Comparison of ENCODE assay signal across 23 cellular contexts in the genomic region with DNA sequence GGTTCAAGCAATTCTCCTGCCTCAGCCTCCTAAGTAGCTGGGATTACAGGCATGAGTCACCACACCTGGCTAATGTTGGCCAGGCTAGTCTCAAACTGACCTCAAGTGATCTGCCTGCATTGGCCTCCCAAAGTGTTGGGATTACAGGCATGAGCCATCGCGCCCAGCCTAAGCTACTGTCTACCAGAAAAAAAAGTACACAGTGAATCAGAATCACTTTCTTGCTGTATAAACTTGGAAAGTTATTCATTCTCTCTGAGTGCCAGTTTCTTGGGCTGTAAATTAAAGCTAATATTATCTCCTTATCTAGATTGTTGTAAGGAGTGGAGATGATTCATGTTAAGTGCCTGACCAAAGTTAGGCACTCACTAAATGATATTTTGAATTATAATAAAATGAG.
A peak's percentile ranks its signal among the peaks of the same experiment; 100 is the strongest.
DNase-seq lines count a peak whose midpoint lies in the region; ATAC-seq, FAIRE-seq and TF ChIP-seq lines count a peak whose summit lies in the region.
"Had no signal": no experiment of that assay in that cellular context is flagged by ENCODE, and none has a peak within 500 bp of the region (broad histone marks: within the 10 kb centered on the region; RNA-seq: fewer than 3 reads in every experiment).

No MANE protein-coding gene starts in this region.

- H3K27ac Mint-ChIP-seq in astrocyte (ENCODE audit: unreplicated experiment): no peak overlapping the region
- no peak overlapping the region for H3K27ac Mint-ChIP-seq in activated T-helper 1 cell treated with anti-CD3 and anti-CD28 coated beads, Interleukin-12 subunit alpha, Interleukin-12 subunit beta, Interleukin-2, Interleukin-4 antibody, amounts not matched to agents 30 ng/mL and 10 ng/mL and 1 ng/mL, durations not matched to agents 14 hours and 24 hours and 36 hours
- H3K27ac Mint-ChIP-seq in stimulated activated naive CD8-positive, alpha-beta T cell treated with anti-CD3 and anti-CD28 coated beads, Interleukin-15, amount 100 ng/mL, for 72 hours: no peak overlapping the region
- H3K27ac Mint-ChIP-seq: activated CD4-positive, alpha-beta T cell treated with anti-CD3 and anti-CD28 coated beads, Interleukin-2, amount 10 ng/mL, durations not matched to agents 7 days and 5 days; CD4-positive, CD25-positive, alpha-beta regulatory T cell; endodermal cell; type B pancreatic cell had no signal

- H3K27me3 ChIP-seq in astrocyte (ENCODE audit: insufficient read depth, low read length): no peaks in the 10 kb centered on the region
- H3K27me3 ChIP-seq: right atrium auricular region had no signal

- in situ Hi-C loops in KBM-7 (cut with MboI; ENCODE audit: low pct_unique_long_range_greater_than_20kb, low sequenced_read_pairs): no loop called here

- no peak overlapping the region for H3K4me3 Mint-ChIP-seq in astrocyte (ENCODE audit: unreplicated experiment)
- no peak overlapping the region for H3K4me3 Mint-ChIP-seq in activated T-helper 1 cell treated with anti-CD3 and anti-CD28 coated beads, Interleukin-12 subunit alpha, Interleukin-12 subunit beta, Interleukin-2, Interleukin-4 antibody, amounts not matched to agents 30 ng/mL and 10 ng/mL and 1 ng/mL, durations not matched to agents 14 hours and 24 hours and 36 hours
- no peak overlapping the region for H3K4me3 Mint-ChIP-seq in stimulated activated naive CD8-positive, alpha-beta T cell treated with anti-CD3 and anti-CD28 coated beads, Interleukin-15, amount 100 ng/mL, for 72 hours
- H3K4me3 Mint-ChIP-seq: activated CD4-positive, alpha-beta T cell treated with anti-CD3 and anti-CD28 coated beads, Interleukin-2, amount 10 ng/mL, durations not matched to agents 7 days and 5 days; CD4-positive, CD25-positive, alpha-beta regulatory T cell; endodermal cell; type B pancreatic cell had no signal

- no peaks in the 10 kb centered on the region for H4K20me1 ChIP-seq in astrocyte (ENCODE audit: insufficient read depth, low read length)

- no peaks in the 10 kb centered on the region for H3K4me1 Mint-ChIP-seq in astrocyte (ENCODE audit: low read depth, unreplicated experiment)
- peaks cover 7% of the 10 kb centered on the region for H3K4me1 Mint-ChIP-seq in activated T-helper 1 cell treated with anti-CD3 and anti-CD28 coated beads, Interleukin-12 subunit alpha, Interleukin-12 subunit beta, Interleukin-2, Interleukin-4 antibody, amounts not matched to agents 30 ng/mL and 10 ng/mL and 1 ng/mL, durations not matched to agents 14 hours and 24 hours and 36 hours (ENCODE audit: low read depth)
- H3K4me1 Mint-ChIP-seq in stimulated activated naive CD8-positive, alpha-beta T cell treated with anti-CD3 and anti-CD28 coated beads, Interleukin-15, amount 100 ng/mL, for 72 hours: no peaks in the 10 kb centered on the region
- H3K4me1 Mint-ChIP-seq: activated CD4-positive, alpha-beta T cell treated with anti-CD3 and anti-CD28 coated beads, Interleukin-2, amount 10 ng/mL, durations not matched to agents 7 days and 5 days; endodermal cell had no signal

- DNase-seq in A172 (ENCODE audit: low spot score) (peak; percentile 55), HT1080 (ENCODE audit: low read depth) (peak; percentile 61), astrocyte (ENCODE audit: low read depth) (peak; percentile 50), iris pigment epithelial cell (ENCODE audit: low read depth) (peak; percentile 70), HPDE6-E6E7 (ENCODE audit: extremely low spot score) (no peak), KBM-7 (no peak)
- DNase-seq in activated T-helper 1 cell treated with anti-CD3 and anti-CD28 coated beads, Interleukin-12 subunit alpha, Interleukin-12 subunit beta, Interleukin-2, Interleukin-4 antibody, amounts not matched to agents 30 ng/mL and 10 ng/mL and 1 ng/mL, durations not matched to agents 14 hours and 24 hours and 36 hours (ENCODE audit: low spot score): no peak
- no peak for DNase-seq in stimulated activated naive CD8-positive, alpha-beta T cell treated with anti-CD3 and anti-CD28 coated beads, Interleukin-15, amount 100 ng/mL, for 72 hours
- DNase-seq: ACHN; activated CD4-positive, alpha-beta T cell treated with anti-CD3 and anti-CD28 coated beads, Interleukin-2, amount 10 ng/mL, durations not matched to agents 7 days and 5 days; activated CD8-positive, alpha-beta memory T cell treated with anti-CD3 and anti-CD28 coated beads, Interleukin-2, amount 50 U/mL, for 4 hours; activated effector memory CD4-positive, alpha-beta T cell treated with anti-CD3 and anti-CD28 coated beads, Interleukin-2, amount 50 U/mL, for 16 hours; amygdala; CD4-positive, CD25-positive, alpha-beta regulatory T cell; endodermal cell; foreskin melanocyte; mucosa of descending colon; NCI-H748 treated with DMSO at 0.1 percent for 48 hours; stimulated activated naive CD8-positive, alpha-beta T cell treated with anti-CD3 and anti-CD28 coated beads, Interleukin-15, Interleukin-2, amounts not matched to agents 100 U/mL and 50 U/mL, for 24 hours had no signal

- H3K27me3 Mint-ChIP-seq in astrocyte (ENCODE audit: low read depth, unreplicated experiment): peaks cover 2% of the 10 kb centered on the region
- peaks cover 3% of the 10 kb centered on the region for H3K27me3 Mint-ChIP-seq in activated T-helper 1 cell treated with anti-CD3 and anti-CD28 coated beads, Interleukin-12 subunit alpha, Interleukin-12 subunit beta, Interleukin-2, Interleukin-4 antibody, amounts not matched to agents 30 ng/mL and 10 ng/mL and 1 ng/mL, durations not matched to agents 14 hours and 24 hours and 36 hours (ENCODE audit: insufficient read depth)
- peaks cover 6% of the 10 kb centered on the region for H3K27me3 Mint-ChIP-seq in stimulated activated naive CD8-positive, alpha-beta T cell treated with anti-CD3 and anti-CD28 coated beads, Interleukin-15, amount 100 ng/mL, for 72 hours
- H3K27me3 Mint-ChIP-seq: type B pancreatic cell had no signal

- no peak overlapping the region for H2AFZ ChIP-seq in astrocyte (ENCODE audit: low read depth, low read length)

- no peak for FAIRE-seq in astrocyte (lab: Jason Lieb, UNC)
- FAIRE-seq: colon had no signal

- no peak for ATAC-seq in stimulated activated naive CD8-positive, alpha-beta T cell treated with anti-CD3 and anti-CD28 coated beads, Interleukin-15, amount 100 ng/mL, for 72 hours
- ATAC-seq: left lobe of liver; mucosa of descending colon; stimulated activated naive CD8-positive, alpha-beta T cell treated with anti-CD3 and anti-CD28 coated beads, Interleukin-15, Interleukin-2, amounts not matched to agents 100 U/mL and 50 U/mL, for 24 hours had no signal

- H3K9me3 Mint-ChIP-seq in astrocyte (ENCODE audit: unreplicated experiment): peaks cover 2% of the 10 kb centered on the region
- H3K9me3 Mint-ChIP-seq in activated T-helper 1 cell treated with anti-CD3 and anti-CD28 coated beads, Interleukin-12 subunit alpha, Interleukin-12 subunit beta, Interleukin-2, Interleukin-4 antibody, amounts not matched to agents 30 ng/mL and 10 ng/mL and 1 ng/mL, durations not matched to agents 14 hours and 24 hours and 36 hours: peaks cover 3% of the 10 kb centered on the region
- H3K9me3 Mint-ChIP-seq in stimulated activated naive CD8-positive, alpha-beta T cell treated with anti-CD3 and anti-CD28 coated beads, Interleukin-15, amount 100 ng/mL, for 72 hours: peaks cover 0 to 3% of the 10 kb centered on the region in 2 donors
- H3K9me3 Mint-ChIP-seq: activated CD4-positive, alpha-beta T cell treated with anti-CD3 and anti-CD28 coated beads, Interleukin-2, amount 10 ng/mL, durations not matched to agents 7 days and 5 days; endodermal cell; type B pancreatic cell had no signal

- no peak for TF ChIP-seq CTCF in astrocyte (IDR thresholded peaks at IDR 0.05; ENCODE audit: insufficient read depth, low read depth, low read length)

- no peaks in the 10 kb centered on the region for H3K79me2 ChIP-seq in astrocyte (ENCODE audit: insufficient read depth, low read length)

- H3K4me1 ChIP-seq in astrocyte (ENCODE audit: insufficient read depth, low read length): no peaks in the 10 kb centered on the region

- intact Hi-C loops in activated T-helper 1 cell treated with anti-CD3 and anti-CD28 coated beads, Interleukin-12 subunit alpha, Interleukin-12 subunit beta, Interleukin-2, Interleukin-4 antibody, amounts not matched to agents 30 ng/mL and 10 ng/mL and 1 ng/mL, durations not matched to agents 14 hours and 24 hours and 36 hours (cut with micrococcal nuclease): no loop called here

- H3K9me3 ChIP-seq in astrocyte (ENCODE audit: insufficient read depth, low read depth, low read length): no peaks in the 10 kb centered on the region

- H3K4me3 ChIP-seq in astrocyte (ENCODE audit: insufficient read depth, low read depth, low read length): no peak overlapping the region
- H3K4me3 ChIP-seq: mucosa of descending colon, right atrium auricular region had no signal

- H3K4me2 ChIP-seq in astrocyte (ENCODE audit: low read length): no peak overlapping the region

- H3K36me3 Mint-ChIP-seq in astrocyte (ENCODE audit: low read depth, unreplicated experiment): no peaks in the 10 kb centered on the region
- H3K36me3 Mint-ChIP-seq in activated T-helper 1 cell treated with anti-CD3 and anti-CD28 coated beads, Interleukin-12 subunit alpha, Interleukin-12 subunit beta, Interleukin-2, Interleukin-4 antibody, amounts not matched to agents 30 ng/mL and 10 ng/mL and 1 ng/mL, durations not matched to agents 14 hours and 24 hours and 36 hours (ENCODE audit: low read depth): no peaks in the 10 kb centered on the region
- H3K36me3 Mint-ChIP-seq: CD4-positive, CD25-positive, alpha-beta regulatory T cell; type B pancreatic cell had no signal

- H3K9ac ChIP-seq in astrocyte (ENCODE audit: low read length): no peak overlapping the region

- no peak overlapping the region for H3K27ac ChIP-seq in astrocyte (ENCODE audit: low read depth, low read length)
- H3K27ac ChIP-seq: right atrium auricular region had no signal

- no peaks in the 10 kb centered on the region for H3K36me3 ChIP-seq in astrocyte (ENCODE audit: insufficient read depth, low read length)
- H3K36me3 ChIP-seq: right atrium auricular region had no signal

Comparison
In these comparisons a context has a peak if more than half of its experiments do, and no peak if none do; other contexts are left out.
1. DNase-seq: peak in A172 (single experiment), HT1080 (single experiment), astrocyte (single experiment) and iris pigment epithelial cell (single experiment); none in activated T-helper 1 cell treated with anti-CD3 and anti-CD28 coated beads, Interleukin-12 subunit alpha, Interleukin-12 subunit beta, Interleukin-2, Interleukin-4 antibody, amounts not matched to agents 30 ng/mL and 10 ng/mL and 1 ng/mL, durations not matched to agents 14 hours and 24 hours and 36 hours (single experiment), stimulated activated naive CD8-positive, alpha-beta T cell treated with anti-CD3 and anti-CD28 coated beads, Interleukin-15, amount 100 ng/mL, for 72 hours (0 of 2), HPDE6-E6E7 (single experiment) and KBM-7 (single experiment).